ENCODE assay signal across 1 cellular context in genomic region chr14:73786942-73787759, GRCh38.
TF ChIP-seq lines count a peak whose summit lies in the region.

No MANE protein-coding gene starts in this region.

TF ChIP-seq in HepG2, 621 proteins besides CTCF, POLR2A, EP300 and RAD21 (continued from another document):
- TF ChIP-seq IKZF4 (CRISPR knock-in tag; IDR thresholded peaks at IDR 0.05; ENCODE audit: borderline replicate concordance, low read depth, not compliant biosample characterization), result peak; percentile 5
- TF ChIP-seq DMAP1 (CRISPR knock-in tag; IDR thresholded peaks at IDR 0.05), result no peak; the same call in 1 of the 2 replicates
- peak; percentile 71; the same call in 1 of the 2 replicates for TF ChIP-seq ZNF281 (CRISPR knock-in tag; IDR thresholded peaks at IDR 0.05; ENCODE audit: borderline replicate concordance)
- TF ChIP-seq SALL1 (CRISPR knock-in tag; IDR thresholded peaks at IDR 0.05), result peak; percentile 46; the same call in 1 of the 2 replicates
- TF ChIP-seq HES4 (CRISPR knock-in tag; IDR thresholded peaks at IDR 0.05; ENCODE audit: borderline replicate concordance), result peak; percentile 55; the same call in 1 of the 2 replicates
- peak in 1 of 2 experiments; percentile 18; a peak in 1 of 4 replicates for TF ChIP-seq HMGXB4 (CRISPR knock-in tag; IDR thresholded peaks at IDR 0.05; ENCODE audit: borderline replicate concordance in 1 of 2, low read depth in 1 of 2)
- TF ChIP-seq AKAP8 (CRISPR knock-in tag; IDR thresholded peaks at IDR 0.05), result 0 out of 2 replicates have a peak, but pooled peaks have one; percentile 46
- TF ChIP-seq SAP130 (CRISPR knock-in tag; IDR thresholded peaks at IDR 0.05; ENCODE audit: low read depth), result peak; percentile 23; the same call in 1 of the 2 replicates
- no peak for TF ChIP-seq ONECUT2 (CRISPR knock-in tag; IDR thresholded peaks at IDR 0.05)
- no peak for TF ChIP-seq MAZ (IDR thresholded peaks at IDR 0.05; ENCODE audit: borderline replicate concordance, low read depth, low read length)
- TF ChIP-seq MAZ (CRISPR knock-in tag; IDR thresholded peaks at IDR 0.05; ENCODE audit: low read depth), result 0 out of 2 replicates have a peak, but pooled peaks have one; percentile 47
- peak; percentile 48; the same call in 1 of the 2 replicates for TF ChIP-seq UBTF (CRISPR knock-in tag; IDR thresholded peaks at IDR 0.05)
- TF ChIP-seq ZNF496 (CRISPR knock-in tag; IDR thresholded peaks at IDR 0.05; ENCODE audit: insufficient replicate concordance), result no peak
- no peak for TF ChIP-seq POLR2AphosphoS2 (IDR thresholded peaks at IDR 0.05; ENCODE audit: low read depth, low read length)
- 0 out of 2 replicates have a peak, but pooled peaks have one; percentile 28 for TF ChIP-seq ZSCAN31 (CRISPR knock-in tag; IDR thresholded peaks at IDR 0.05; ENCODE audit: low read depth)
- TF ChIP-seq ZBTB2 (CRISPR knock-in tag; IDR thresholded peaks at IDR 0.05; ENCODE audit: low read depth), result 0 out of 2 replicates have a peak, but pooled peaks have one; percentile 13
- no peak; the same call in 1 of the 2 replicates for TF ChIP-seq KDM5B (CRISPR knock-in tag; IDR thresholded peaks at IDR 0.05; ENCODE audit: borderline replicate concordance)
- peak; percentile 21; the same call in 1 of the 2 replicates for TF ChIP-seq ZNF446 (CRISPR knock-in tag; IDR thresholded peaks at IDR 0.05)
- no peak for TF ChIP-seq CENPX (CRISPR knock-in tag; IDR thresholded peaks at IDR 0.05)
- no peak for TF ChIP-seq ZNF143 (CRISPR knock-in tag; IDR thresholded peaks at IDR 0.05)
- TF ChIP-seq TAF1 (CRISPR knock-in tag; IDR thresholded peaks at IDR 0.05), result peak; percentile 53
- 0 out of 2 replicates have a peak, but pooled peaks have one; percentile 34 for TF ChIP-seq ZNF225 (CRISPR knock-in tag; IDR thresholded peaks at IDR 0.05)
- TF ChIP-seq ZNF574 (CRISPR knock-in tag; IDR thresholded peaks at IDR 0.05), result peak; percentile 14; the same call in 1 of the 2 replicates
- peak; percentile 7 for TF ChIP-seq AGO2 (optimal IDR thresholded peaks at IDR 0.05; ENCODE audit: low read depth, low read length)
- TF ChIP-seq SKI (IDR thresholded peaks at IDR 0.05; ENCODE audit: partially characterized antibody), result peak; percentile 6
- TF ChIP-seq KLF6 (CRISPR knock-in tag; IDR thresholded peaks at IDR 0.05), result peak; percentile 52
- no peak for TF ChIP-seq GABPA (IDR thresholded peaks at IDR 0.05; ENCODE audit: low read depth, low read length)
- TF ChIP-seq GABPA (CRISPR knock-in tag; IDR thresholded peaks at IDR 0.05; ENCODE audit: low read depth), result peak; percentile 33; the same call in 1 of the 2 replicates
- TF ChIP-seq ZBTB39 (CRISPR knock-in tag; IDR thresholded peaks at IDR 0.05), result peak; percentile 36; the same call in 1 of the 2 replicates
- TF ChIP-seq SP5 (CRISPR knock-in tag; IDR thresholded peaks at IDR 0.05; ENCODE audit: borderline replicate concordance, low read depth), result no peak
- no peak for TF ChIP-seq NCOA2 (CRISPR knock-in tag; IDR thresholded peaks at IDR 0.05)
- TF ChIP-seq CBX5 (CRISPR knock-in tag; IDR thresholded peaks at IDR 0.05; ENCODE audit: borderline replicate concordance), result no peak
- no peak for TF ChIP-seq HMGA1 (CRISPR knock-in tag; conservative IDR thresholded peaks at IDR 0.05)
TF ChIP-seq in HepG2: peak in this region for 55.
